1 cellular context compared by ENCODE assay signal in genomic region chr5:136192015-136192525, GRCh38.
TF ChIP-seq lines count a peak whose summit lies in the region.

No MANE protein-coding gene starts in this region.

TF ChIP-seq in K562, 482 proteins besides CTCF, POLR2A, EP300 and RAD21 (continued from another document):
- no peak for TF ChIP-seq ZNF407 (IDR thresholded peaks at IDR 0.05; ENCODE audit: low read depth)
